ENCODE assay signal across 1 cellular context in genomic region chr2:201118121-201118956, GRCh38.
TF ChIP-seq lines count a peak whose summit lies in the region.

No MANE protein-coding gene starts in this region.

TF ChIP-seq in GM12878, 131 proteins besides CTCF, POLR2A, EP300 and RAD21 (continued from another document and continues in another):
- TF ChIP-seq, protein P1, sequence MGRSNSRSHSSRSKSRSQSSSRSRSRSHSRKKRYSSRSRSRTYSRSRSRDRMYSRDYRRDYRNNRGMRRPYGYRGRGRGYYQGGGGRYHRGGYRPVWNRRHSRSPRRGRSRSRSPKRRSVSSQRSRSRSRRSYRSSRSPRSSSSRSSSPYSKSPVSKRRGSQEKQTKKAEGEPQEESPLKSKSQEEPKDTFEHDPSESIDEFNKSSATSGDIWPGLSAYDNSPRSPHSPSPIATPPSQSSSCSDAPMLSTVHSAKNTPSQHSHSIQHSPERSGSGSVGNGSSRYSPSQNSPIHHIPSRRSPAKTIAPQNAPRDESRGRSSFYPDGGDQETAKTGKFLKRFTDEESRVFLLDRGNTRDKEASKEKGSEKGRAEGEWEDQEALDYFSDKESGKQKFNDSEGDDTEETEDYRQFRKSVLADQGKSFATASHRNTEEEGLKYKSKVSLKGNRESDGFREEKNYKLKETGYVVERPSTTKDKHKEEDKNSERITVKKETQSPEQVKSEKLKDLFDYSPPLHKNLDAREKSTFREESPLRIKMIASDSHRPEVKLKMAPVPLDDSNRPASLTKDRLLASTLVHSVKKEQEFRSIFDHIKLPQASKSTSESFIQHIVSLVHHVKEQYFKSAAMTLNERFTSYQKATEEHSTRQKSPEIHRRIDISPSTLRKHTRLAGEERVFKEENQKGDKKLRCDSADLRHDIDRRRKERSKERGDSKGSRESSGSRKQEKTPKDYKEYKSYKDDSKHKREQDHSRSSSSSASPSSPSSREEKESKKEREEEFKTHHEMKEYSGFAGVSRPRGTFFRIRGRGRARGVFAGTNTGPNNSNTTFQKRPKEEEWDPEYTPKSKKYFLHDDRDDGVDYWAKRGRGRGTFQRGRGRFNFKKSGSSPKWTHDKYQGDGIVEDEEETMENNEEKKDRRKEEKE (IDR thresholded peaks at IDR 0.05): no peak
- TF ChIP-seq USF1 (IDR thresholded peaks at IDR 0.05; ENCODE audit: borderline replicate concordance, extremely low read length, insufficient read depth, low read depth, low read length): no peak
- no peak for TF ChIP-seq BRCA1 (IDR thresholded peaks at IDR 0.05; ENCODE audit: low read depth, low read length)
- TF ChIP-seq CBX5 (IDR thresholded peaks at IDR 0.05; ENCODE audit: low read depth): no peak
- no peak for TF ChIP-seq MTA3 (IDR thresholded peaks at IDR 0.05; ENCODE audit: borderline replicate concordance, low read length)
- TF ChIP-seq EGR1 (IDR thresholded peaks at IDR 0.05; ENCODE audit: borderline replicate concordance in 1 of 2, low read depth in 2 of 2, low read length in 2 of 2): peak in 1 of 2 experiments; percentile 79; a peak in 2 of 3 replicates
- no peak for TF ChIP-seq FOS (IDR thresholded peaks at IDR 0.05; ENCODE audit: borderline replicate concordance, extremely low read depth, insufficient read length)
- no peak for TF ChIP-seq ZBTB40 (IDR thresholded peaks at IDR 0.05; ENCODE audit: borderline replicate concordance)
- TF ChIP-seq STAT1 (conservative IDR thresholded peaks at IDR 0.05): no peak
- TF ChIP-seq BCL11A (IDR thresholded peaks at IDR 0.05; ENCODE audit: low read depth, low read length): peak; percentile 74; the same call in 1 of the 2 replicates
- peak; percentile 92 for TF ChIP-seq DPF2 (IDR thresholded peaks at IDR 0.05)
- TF ChIP-seq CREM (IDR thresholded peaks at IDR 0.05; ENCODE audit: low read depth): peak; percentile 83
- TF ChIP-seq RUNX3 (IDR thresholded peaks at IDR 0.05; ENCODE audit: low read length): no peak
- TF ChIP-seq SUPT20H (IDR thresholded peaks at IDR 0.05; ENCODE audit: borderline replicate concordance, control insufficient read depth, low read depth, low read length): no peak
- peak; percentile 95 for TF ChIP-seq PAX5 (IDR thresholded peaks at IDR 0.05; ENCODE audit: borderline replicate concordance, low read depth, low read length)
- TF ChIP-seq BACH1 (IDR thresholded peaks at IDR 0.05; ENCODE audit: borderline replicate concordance): peak; percentile 99
- TF ChIP-seq NFXL1 (IDR thresholded peaks at IDR 0.05; ENCODE audit: borderline replicate concordance): no peak
- TF ChIP-seq SMC3 (IDR thresholded peaks at IDR 0.05; ENCODE audit: borderline replicate concordance, low read length): peak; percentile 52
- TF ChIP-seq PML (IDR thresholded peaks at IDR 0.05; ENCODE audit: low read length): no peak
- TF ChIP-seq, protein P2, sequence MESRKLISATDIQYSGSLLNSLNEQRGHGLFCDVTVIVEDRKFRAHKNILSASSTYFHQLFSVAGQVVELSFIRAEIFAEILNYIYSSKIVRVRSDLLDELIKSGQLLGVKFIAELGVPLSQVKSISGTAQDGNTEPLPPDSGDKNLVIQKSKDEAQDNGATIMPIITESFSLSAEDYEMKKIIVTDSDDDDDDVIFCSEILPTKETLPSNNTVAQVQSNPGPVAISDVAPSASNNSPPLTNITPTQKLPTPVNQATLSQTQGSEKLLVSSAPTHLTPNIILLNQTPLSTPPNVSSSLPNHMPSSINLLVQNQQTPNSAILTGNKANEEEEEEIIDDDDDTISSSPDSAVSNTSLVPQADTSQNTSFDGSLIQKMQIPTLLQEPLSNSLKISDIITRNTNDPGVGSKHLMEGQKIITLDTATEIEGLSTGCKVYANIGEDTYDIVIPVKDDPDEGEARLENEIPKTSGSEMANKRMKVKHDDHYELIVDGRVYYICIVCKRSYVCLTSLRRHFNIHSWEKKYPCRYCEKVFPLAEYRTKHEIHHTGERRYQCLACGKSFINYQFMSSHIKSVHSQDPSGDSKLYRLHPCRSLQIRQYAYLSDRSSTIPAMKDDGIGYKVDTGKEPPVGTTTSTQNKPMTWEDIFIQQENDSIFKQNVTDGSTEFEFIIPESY (IDR thresholded peaks at IDR 0.05): no peak
- TF ChIP-seq NRF1 (conservative IDR thresholded peaks at IDR 0.05; ENCODE audit: low read depth, low read length): no peak
- TF ChIP-seq ZBED1 (IDR thresholded peaks at IDR 0.05; ENCODE audit: borderline replicate concordance): no peak; the same call in 1 of the 2 replicates
- TF ChIP-seq ZNF384 (IDR thresholded peaks at IDR 0.05; ENCODE audit: borderline replicate concordance, low read depth, low read length): no peak; the same call in 1 of the 2 replicates
- TF ChIP-seq, protein P3, sequence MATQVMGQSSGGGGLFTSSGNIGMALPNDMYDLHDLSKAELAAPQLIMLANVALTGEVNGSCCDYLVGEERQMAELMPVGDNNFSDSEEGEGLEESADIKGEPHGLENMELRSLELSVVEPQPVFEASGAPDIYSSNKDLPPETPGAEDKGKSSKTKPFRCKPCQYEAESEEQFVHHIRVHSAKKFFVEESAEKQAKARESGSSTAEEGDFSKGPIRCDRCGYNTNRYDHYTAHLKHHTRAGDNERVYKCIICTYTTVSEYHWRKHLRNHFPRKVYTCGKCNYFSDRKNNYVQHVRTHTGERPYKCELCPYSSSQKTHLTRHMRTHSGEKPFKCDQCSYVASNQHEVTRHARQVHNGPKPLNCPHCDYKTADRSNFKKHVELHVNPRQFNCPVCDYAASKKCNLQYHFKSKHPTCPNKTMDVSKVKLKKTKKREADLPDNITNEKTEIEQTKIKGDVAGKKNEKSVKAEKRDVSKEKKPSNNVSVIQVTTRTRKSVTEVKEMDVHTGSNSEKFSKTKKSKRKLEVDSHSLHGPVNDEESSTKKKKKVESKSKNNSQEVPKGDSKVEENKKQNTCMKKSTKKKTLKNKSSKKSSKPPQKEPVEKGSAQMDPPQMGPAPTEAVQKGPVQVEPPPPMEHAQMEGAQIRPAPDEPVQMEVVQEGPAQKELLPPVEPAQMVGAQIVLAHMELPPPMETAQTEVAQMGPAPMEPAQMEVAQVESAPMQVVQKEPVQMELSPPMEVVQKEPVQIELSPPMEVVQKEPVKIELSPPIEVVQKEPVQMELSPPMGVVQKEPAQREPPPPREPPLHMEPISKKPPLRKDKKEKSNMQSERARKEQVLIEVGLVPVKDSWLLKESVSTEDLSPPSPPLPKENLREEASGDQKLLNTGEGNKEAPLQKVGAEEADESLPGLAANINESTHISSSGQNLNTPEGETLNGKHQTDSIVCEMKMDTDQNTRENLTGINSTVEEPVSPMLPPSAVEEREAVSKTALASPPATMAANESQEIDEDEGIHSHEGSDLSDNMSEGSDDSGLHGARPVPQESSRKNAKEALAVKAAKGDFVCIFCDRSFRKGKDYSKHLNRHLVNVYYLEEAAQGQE (IDR thresholded peaks at IDR 0.05; ENCODE audit: low read depth, low read length): no peak
- TF ChIP-seq GABPA (IDR thresholded peaks at IDR 0.05; ENCODE audit: low read depth): no peak
- peak; percentile 63 for TF ChIP-seq BMI1 (IDR thresholded peaks at IDR 0.05; ENCODE audit: borderline replicate concordance)
- peak; percentile 84 for TF ChIP-seq TARDBP (IDR thresholded peaks at IDR 0.05; ENCODE audit: borderline replicate concordance)
- TF ChIP-seq HDGF (IDR thresholded peaks at IDR 0.05): no peak
- TF ChIP-seq, protein P4, sequence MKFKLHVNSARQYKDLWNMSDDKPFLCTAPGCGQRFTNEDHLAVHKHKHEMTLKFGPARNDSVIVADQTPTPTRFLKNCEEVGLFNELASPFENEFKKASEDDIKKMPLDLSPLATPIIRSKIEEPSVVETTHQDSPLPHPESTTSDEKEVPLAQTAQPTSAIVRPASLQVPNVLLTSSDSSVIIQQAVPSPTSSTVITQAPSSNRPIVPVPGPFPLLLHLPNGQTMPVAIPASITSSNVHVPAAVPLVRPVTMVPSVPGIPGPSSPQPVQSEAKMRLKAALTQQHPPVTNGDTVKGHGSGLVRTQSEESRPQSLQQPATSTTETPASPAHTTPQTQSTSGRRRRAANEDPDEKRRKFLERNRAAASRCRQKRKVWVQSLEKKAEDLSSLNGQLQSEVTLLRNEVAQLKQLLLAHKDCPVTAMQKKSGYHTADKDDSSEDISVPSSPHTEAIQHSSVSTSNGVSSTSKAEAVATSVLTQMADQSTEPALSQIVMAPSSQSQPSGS (IDR thresholded peaks at IDR 0.05; ENCODE audit: low read length): no peak
- TF ChIP-seq POLR2AphosphoS2 (IDR thresholded peaks at IDR 0.05; ENCODE audit: low read depth, low read length): no peak
- TF ChIP-seq ATF3 (IDR thresholded peaks at IDR 0.05; ENCODE audit: borderline replicate concordance, extremely low read depth, low read depth, low read length): no peak
- no peak for TF ChIP-seq PAX8 (IDR thresholded peaks at IDR 0.05)
- no peak; the same call in none of the 2 replicates for TF ChIP-seq YY1 (IDR thresholded peaks at IDR 0.05; ENCODE audit: low read depth, low read length)
- peak; percentile 97 for TF ChIP-seq RELA (IDR thresholded peaks at IDR 0.05; ENCODE audit: borderline replicate concordance, partially characterized antibody)
- TF ChIP-seq SMAD1 (IDR thresholded peaks at IDR 0.05; ENCODE audit: low read depth, partially characterized antibody): peak; percentile 62
- TF ChIP-seq SMAD5 (IDR thresholded peaks at IDR 0.05; ENCODE audit: low read depth): peak; percentile 29; the same call in 1 of the 2 replicates
- no peak for TF ChIP-seq HDAC6 (IDR thresholded peaks at IDR 0.05; ENCODE audit: unreplicated experiment)
- peak; percentile 72 for TF ChIP-seq SP1 (IDR thresholded peaks at IDR 0.05; ENCODE audit: low read depth, low read length)
- TF ChIP-seq HSF1 (IDR thresholded peaks at IDR 0.05; ENCODE audit: low read depth, low read length): no peak
- peak; percentile 98 for TF ChIP-seq MEF2B (IDR thresholded peaks at IDR 0.05; ENCODE audit: partially characterized antibody, poor library complexity, severe bottlenecking)
- TF ChIP-seq SIX5 (IDR thresholded peaks at IDR 0.05; ENCODE audit: low read depth, low read length, severe bottlenecking): no peak
- TF ChIP-seq IKZF2 (IDR thresholded peaks at IDR 0.05): peak; percentile 97 to 98
- TF ChIP-seq ASH2L (IDR thresholded peaks at IDR 0.05; ENCODE audit: borderline replicate concordance, low read depth): no peak
- TF ChIP-seq NR2C1 (IDR thresholded peaks at IDR 0.05): peak; percentile 66
- TF ChIP-seq IKZF1 (conservative IDR thresholded peaks at IDR 0.05): peak; percentile 99
- TF ChIP-seq BCL3 (IDR thresholded peaks at IDR 0.05; ENCODE audit: borderline replicate concordance, insufficient read depth, low read depth, low read length, poor library complexity, severe bottlenecking): no peak
- peak; percentile 73 for TF ChIP-seq KLF5 (IDR thresholded peaks at IDR 0.05; ENCODE audit: partially characterized antibody)
